ENCODE assay signal across 14 cellular contexts in genomic region chr22:44408227-44409192, GRCh38.
"Had no signal": no experiment of that assay in that cellular context is flagged by ENCODE, and none has a peak within 500 bp of the region (broad histone marks: within the 10 kb centered on the region; RNA-seq: fewer than 3 reads in every experiment).

No MANE protein-coding gene starts in this region.

- DNase-seq: activated CD4-positive, alpha-beta memory T cell treated with anti-CD3 and anti-CD28 coated beads for 36 hours; activated CD8-positive, alpha-beta memory T cell treated with anti-CD3 and anti-CD28 coated beads, Interleukin-2, amount 10 ng/mL, durations not matched to agents 7 days and 5 days; activated naive CD4-positive, alpha-beta T cell treated with anti-CD3 and anti-CD28 coated beads, Interleukin-2, amount 50 U/mL, for 16 hours; activated T-cell treated with anti-CD3 and anti-CD28 coated beads, Interleukin-2, amount 50 U/mL, for 1 hour; colonic mucosa; hypothalamus; kidney glomerular epithelial cell; stimulated activated CD4-positive, alpha-beta T cell treated with anti-CD3 and anti-CD28 coated beads, Interleukin-2, amount 100 ng/mL, for 48 hours; T-helper 17 cell had no signal

- H3K9me3 ChIP-seq: colonic mucosa, tibial nerve had no signal

- H3K27me3 ChIP-seq: colonic mucosa, tibial nerve had no signal

- H3K4me1 ChIP-seq: colonic mucosa, parathyroid adenoma, tibial nerve had no signal

- H3K36me3 ChIP-seq: colonic mucosa, tibial nerve, WERI-Rb-1 had no signal

- ATAC-seq: activated CD8-positive, alpha-beta memory T cell treated with anti-CD3 and anti-CD28 coated beads, Interleukin-2, amount 10 ng/mL, durations not matched to agents 7 days and 5 days; esophagus mucosa; stimulated activated memory B cell treated with anti-CD40 and anti-IgM and Interleukin-4, amounts not matched to agents 10 μg/mL and 1 μg/mL and 100 μg/mL, for 72 hours; T-helper 17 cell had no signal

- H3K27ac ChIP-seq: colonic mucosa, parathyroid adenoma, tibial nerve had no signal

- H2AFZ ChIP-seq: parathyroid adenoma had no signal

- H3K79me2 ChIP-seq: parathyroid adenoma had no signal

- H3K4me3 ChIP-seq: colonic mucosa, tibial nerve had no signal
